Comparison of ENCODE assay signal across 16 cellular contexts in the genomic region with DNA sequence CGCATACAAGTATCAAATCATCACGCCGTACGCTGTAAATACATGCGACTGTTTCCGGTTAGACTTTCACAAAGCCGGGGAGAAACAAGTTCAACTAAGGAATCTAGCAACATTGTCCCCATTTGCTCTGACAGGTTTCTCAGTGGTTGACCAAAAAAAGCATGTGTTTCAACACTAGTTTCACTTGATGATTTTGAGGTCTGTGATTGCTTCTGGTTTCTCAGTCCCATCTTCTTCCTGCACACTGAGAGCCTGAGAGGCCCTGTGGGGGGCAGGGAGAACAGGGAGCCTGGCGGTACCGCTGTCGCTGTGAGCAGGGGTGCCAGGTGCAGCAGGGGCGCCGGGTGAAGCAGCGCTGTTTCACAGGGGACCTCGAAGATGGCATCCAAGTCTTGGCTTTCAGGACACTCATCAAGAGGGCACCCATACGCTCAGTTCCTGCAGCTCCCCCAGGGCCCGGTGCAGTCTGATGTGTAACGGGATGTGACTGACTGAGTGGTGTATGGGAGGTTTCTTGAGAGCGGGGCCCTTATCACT.
A peak's percentile ranks its signal among the peaks of the same experiment; 100 is the strongest.
DNase-seq lines count a peak whose midpoint lies in the region; ATAC-seq and TF ChIP-seq lines count a peak whose summit lies in the region.
"Had no signal": no experiment of that assay in that cellular context is flagged by ENCODE, and none has a peak within 500 bp of the region (broad histone marks: within the 10 kb centered on the region; RNA-seq: fewer than 3 reads in every experiment).

No MANE protein-coding gene starts in this region.

- ATAC-seq in activated CD4-positive, alpha-beta T cell treated with anti-CD3 and anti-CD28 coated beads for 36 hours, result peak; percentile 86
- no peak for ATAC-seq in activated CD8-positive, alpha-beta T cell treated with anti-CD3 and anti-CD28 coated beads, Interleukin-2, amount 10 ng/mL, durations not matched to agents 7 days and 5 days
- ATAC-seq in natural killer cell, result peak; percentile 46 to 76 (median 65)
- ATAC-seq in HG02798 (IDR thresholded peaks at IDR 0.05; ENCODE audit: poor library complexity, unreplicated experiment), result no peak
- ATAC-seq: heart right ventricle had no signal

- H3K4me3 Mint-ChIP-seq in activated CD4-positive, alpha-beta T cell treated with anti-CD3 and anti-CD28 coated beads for 36 hours, result no peak overlapping the region
- H3K4me3 Mint-ChIP-seq in activated CD8-positive, alpha-beta T cell treated with anti-CD3 and anti-CD28 coated beads, Interleukin-2, amount 10 ng/mL, durations not matched to agents 7 days and 5 days, result no peak overlapping the region
- peak overlapping the region; percentile 37 for H3K4me3 Mint-ChIP-seq in natural killer cell

- intact Hi-C loops in activated CD4-positive, alpha-beta T cell treated with anti-CD3 and anti-CD28 coated beads for 36 hours (cut with DNase I, micrococcal nuclease), result no loop called here
- intact Hi-C loops in natural killer cell (cut with micrococcal nuclease), result no loop called here

- peaks cover 3% of the 10 kb centered on the region for H3K36me3 Mint-ChIP-seq in activated CD4-positive, alpha-beta T cell treated with anti-CD3 and anti-CD28 coated beads for 36 hours (ENCODE audit: low read depth)
- H3K36me3 Mint-ChIP-seq in activated CD8-positive, alpha-beta T cell treated with anti-CD3 and anti-CD28 coated beads, Interleukin-2, amount 10 ng/mL, durations not matched to agents 7 days and 5 days (ENCODE audit: low read depth), result no peaks in the 10 kb centered on the region
- H3K36me3 Mint-ChIP-seq in natural killer cell, result no peaks in the 10 kb centered on the region

- H3K27me3 Mint-ChIP-seq in activated CD4-positive, alpha-beta T cell treated with anti-CD3 and anti-CD28 coated beads for 36 hours, result no peaks in the 10 kb centered on the region
- H3K27me3 Mint-ChIP-seq in activated CD8-positive, alpha-beta T cell treated with anti-CD3 and anti-CD28 coated beads, Interleukin-2, amount 10 ng/mL, durations not matched to agents 7 days and 5 days (ENCODE audit: low read depth), result no peaks in the 10 kb centered on the region
- peaks cover 0 to 19% of the 10 kb centered on the region in 2 donors for H3K27me3 Mint-ChIP-seq in natural killer cell (ENCODE audit: low read depth in 2 of 2)

- no peak overlapping the region for H3K4me3 ChIP-seq in Jurkat, Clone E6-1 (ENCODE audit: low read length)
- H3K4me3 ChIP-seq: ascending aorta, esophagus squamous epithelium, heart right ventricle, stomach had no signal

- no peak for TF ChIP-seq CTCF in natural killer cell (IDR thresholded peaks at IDR 0.05)

- H3K9me3 Mint-ChIP-seq in activated CD4-positive, alpha-beta T cell treated with anti-CD3 and anti-CD28 coated beads for 36 hours (ENCODE audit: low read depth), result no peaks in the 10 kb centered on the region
- no peaks in the 10 kb centered on the region for H3K9me3 Mint-ChIP-seq in activated CD8-positive, alpha-beta T cell treated with anti-CD3 and anti-CD28 coated beads, Interleukin-2, amount 10 ng/mL, durations not matched to agents 7 days and 5 days (ENCODE audit: insufficient read depth)
- no peaks in the 10 kb centered on the region for H3K9me3 Mint-ChIP-seq in natural killer cell

- no peak overlapping the region for H3K27ac Mint-ChIP-seq in activated CD4-positive, alpha-beta T cell treated with anti-CD3 and anti-CD28 coated beads for 36 hours
- H3K27ac Mint-ChIP-seq in activated CD8-positive, alpha-beta T cell treated with anti-CD3 and anti-CD28 coated beads, Interleukin-2, amount 10 ng/mL, durations not matched to agents 7 days and 5 days, result peak overlapping the region; percentile 36
- peak overlapping the region; percentile 29 to 37 for H3K27ac Mint-ChIP-seq in natural killer cell

- peaks cover 24% of the 10 kb centered on the region for H3K4me1 Mint-ChIP-seq in activated CD4-positive, alpha-beta T cell treated with anti-CD3 and anti-CD28 coated beads for 36 hours
- H3K4me1 Mint-ChIP-seq in activated CD8-positive, alpha-beta T cell treated with anti-CD3 and anti-CD28 coated beads, Interleukin-2, amount 10 ng/mL, durations not matched to agents 7 days and 5 days (ENCODE audit: low read depth), result peaks cover 23% of the 10 kb centered on the region
- peaks cover 36 to 47% of the 10 kb centered on the region in 2 donors for H3K4me1 Mint-ChIP-seq in natural killer cell

- POLR2A ChIA-PET in activated CD4-positive, alpha-beta T cell treated with anti-CD3 and anti-CD28 coated beads for 36 hours (lab: Charles Lee), result no interaction called here
- POLR2A ChIA-PET in activated CD8-positive, alpha-beta T cell treated with anti-CD3 and anti-CD28 coated beads, Interleukin-2, amount 10 ng/mL, durations not matched to agents 7 days and 5 days (lab: Charles Lee), result no interaction called here

- DNase-seq in activated CD4-positive, alpha-beta T cell treated with anti-CD3 and anti-CD28 coated beads for 36 hours, result peak; percentile 48
- no peak for DNase-seq in activated CD4-positive, alpha-beta T cell treated with anti-CD3 and anti-CD28 coated beads for 4 hours
- peak; percentile 12 for DNase-seq in Jurkat, Clone E6-1 (ENCODE audit: low read depth, low spot score)
- DNase-seq in activated CD8-positive, alpha-beta T cell treated with anti-CD3 and anti-CD28 coated beads, Interleukin-2, amount 10 ng/mL, durations not matched to agents 7 days and 5 days, result peak; percentile 24
- DNase-seq in natural killer cell, result no peak
- DNase-seq in HPDE6-E6E7 (ENCODE audit: extremely low spot score), result no peak
- DNase-seq in NCI-H187 (lab: John Stamatoyannopoulos, UW), result no peak
- DNase-seq: dermis blood vessel endothelial cell, esophagus squamous epithelium, NCI-H1417 treated with DMSO at 0.1 percent for 48 hours, NCI-H69, stomach, T-helper 9 cell had no signal

- CTCF ChIA-PET in activated CD4-positive, alpha-beta T cell treated with anti-CD3 and anti-CD28 coated beads for 36 hours (lab: Charles Lee), result interaction anchor here (0.7 kb wide), 1 partner anchor 282 kb away, joined by 3 read pairs; no protein-coding TSS in a partner anchor
- CTCF ChIA-PET in activated CD8-positive, alpha-beta T cell treated with anti-CD3 and anti-CD28 coated beads, Interleukin-2, amount 10 ng/mL, durations not matched to agents 7 days and 5 days (lab: Charles Lee), result no interaction called here

Comparison
In these comparisons a context has a peak if more than half of its experiments do, and no peak if none do; other contexts are left out.
1. DNase-seq: peak in activated CD4-positive, alpha-beta T cell treated with anti-CD3 and anti-CD28 coated beads for 36 hours (single experiment), Jurkat, Clone E6-1 (single experiment) and activated CD8-positive, alpha-beta T cell treated with anti-CD3 and anti-CD28 coated beads, Interleukin-2, amount 10 ng/mL, durations not matched to agents 7 days and 5 days (single experiment); none in activated CD4-positive, alpha-beta T cell treated with anti-CD3 and anti-CD28 coated beads for 4 hours (0 of 2), natural killer cell (single experiment), HPDE6-E6E7 (single experiment) and NCI-H187 (0 of 2).
2. ATAC-seq: peak in activated CD4-positive, alpha-beta T cell treated with anti-CD3 and anti-CD28 coated beads for 36 hours (single experiment) and natural killer cell (3 of 3); none in activated CD8-positive, alpha-beta T cell treated with anti-CD3 and anti-CD28 coated beads, Interleukin-2, amount 10 ng/mL, durations not matched to agents 7 days and 5 days (single experiment) and HG02798 (single experiment).